ENCODE assay signal across 35 cellular contexts in genomic region chr20:44364780-44365179, GRCh38. TPM values are rescaled to one million over a fixed set of nuclear protein-coding genes. Genes with fewer than 3 reads are reported as not detected.
"Had no signal": no experiment of that assay in that cellular context is flagged by ENCODE, and none has a peak within 500 bp of the region (broad histone marks: within the 10 kb centered on the region; RNA-seq: fewer than 3 reads in every experiment).

No MANE protein-coding gene starts in this region.

- H3K4me3 ChIP-seq: ascending aorta, cardiac muscle cell had no signal

- DNase-seq: activated CD4-positive, alpha-beta memory T cell treated with anti-CD3 and anti-CD28 coated beads, Interleukin-2, amount 10 ng/mL, durations not matched to agents 7 days and 5 days; activated CD4-positive, alpha-beta T cell treated with anti-CD3 and anti-CD28 coated beads for 1 hour; activated CD4-positive, alpha-beta T cell treated with anti-CD3 and anti-CD28 coated beads for 36 hours; activated CD4-positive, alpha-beta T cell treated with anti-CD3 and anti-CD28 coated beads for 48 hours; activated CD4-positive, alpha-beta T cell treated with anti-CD3 and anti-CD28 coated beads, Interleukin-2, amount 10 ng/mL, durations not matched to agents 7 days and 5 days; activated CD4-positive, alpha-beta T cell treated with anti-CD3 and anti-CD28 coated beads, Interleukin-2, amount 50 U/mL, for 48 hours; activated CD4-positive, CD25-positive, alpha-beta regulatory T cell; activated CD8-positive, alpha-beta memory T cell treated with anti-CD3 and anti-CD28 coated beads for 24 hours; activated CD8-positive, alpha-beta memory T cell treated with anti-CD3 and anti-CD28 coated beads, Interleukin-2, amount 10 ng/mL, durations not matched to agents 7 days and 5 days; activated CD8-positive, alpha-beta memory T cell treated with anti-CD3 and anti-CD28 coated beads, Interleukin-2, amount 50 U/mL, for 48 hours; activated CD8-positive, alpha-beta T cell treated with anti-CD3 and anti-CD28 coated beads, Interleukin-2, amount 10 ng/mL, durations not matched to agents 7 days and 5 days; activated effector memory CD4-positive, alpha-beta T cell treated with Interleukin-2 at 50 U/mL for 16 hours; activated gamma-delta T cell; activated naive CD4-positive, alpha-beta T cell treated with anti-CD3 and anti-CD28 coated beads, Interleukin-2, amount 10 ng/mL, durations not matched to agents 7 days and 5 days; activated naive CD4-positive, alpha-beta T cell treated with Interleukin-2 at 50 U/mL for 16 hours; activated naive CD8-positive, alpha-beta T cell treated with anti-CD3 and anti-CD28 coated beads, Interleukin-2, amount 10 ng/mL, durations not matched to agents 7 days and 5 days; activated naive CD8-positive, alpha-beta T cell treated with anti-CD3 and anti-CD28 coated beads, Interleukin-2, amount 50 U/mL, for 24 hours; activated T-cell treated with anti-CD3 and anti-CD28 coated beads, Interleukin-2, amount 50 U/mL, for 24 hours; activated T-cell treated with anti-CD3 and anti-CD28 coated beads, Interleukin-2, amount 50 U/mL, for 48 hours; amygdala; anterior cingulate cortex; caudate nucleus; cerebellar nuclear complex; T-helper 1 cell; T-helper 2 cell; T-helper 9 cell had no signal

- H3K4me1 ChIP-seq: ascending aorta had no signal

- FAIRE-seq: bronchial epithelial cell, TTC549 had no signal

- ATAC-seq: activated CD4-positive, alpha-beta T cell treated with anti-CD3 and anti-CD28 coated beads for 36 hours; activated CD4-positive, CD25-positive, alpha-beta regulatory T cell treated with anti-CD3 and anti-CD28 coated beads, Interleukin-2, amount 50 U/mL, for 24 hours; activated CD8-positive, alpha-beta memory T cell treated with anti-CD3 and anti-CD28 coated beads, Interleukin-2, amount 10 ng/mL, durations not matched to agents 7 days and 5 days; activated CD8-positive, alpha-beta T cell treated with anti-CD3 and anti-CD28 coated beads, Interleukin-2, amount 10 ng/mL, durations not matched to agents 7 days and 5 days; activated naive CD8-positive, alpha-beta T cell treated with anti-CD3 and anti-CD28 coated beads, Interleukin-2, amount 50 U/mL, for 24 hours had no signal

- H3K9me3 ChIP-seq: ascending aorta had no signal

- H3K36me3 ChIP-seq: ascending aorta, cardiac muscle cell had no signal

- H3K27ac ChIP-seq: ascending aorta, cardiac muscle cell, VCaP had no signal

- H3K27me3 ChIP-seq: ascending aorta, cardiac muscle cell had no signal

RNA-seq across cellular contexts. Expression of gene HNF4A, which starts 9.3 kb away (rescaled TPM):
- total RNA-seq: activated CD4-positive, alpha-beta memory T cell treated with anti-CD3 and anti-CD28 coated beads, Interleukin-2, amount 10 ng/mL, durations not matched to agents 7 days and 5 days; activated CD4-positive, alpha-beta T cell treated with anti-CD3 and anti-CD28 coated beads for 36 hours; activated CD4-positive, alpha-beta T cell treated with anti-CD3 and anti-CD28 coated beads, Interleukin-2, amount 10 ng/mL, durations not matched to agents 7 days and 5 days; activated CD8-positive, alpha-beta memory T cell treated with anti-CD3 and anti-CD28 coated beads, Interleukin-2, amount 10 ng/mL, durations not matched to agents 7 days and 5 days; activated CD8-positive, alpha-beta T cell treated with anti-CD3 and anti-CD28 coated beads, Interleukin-2, amount 10 ng/mL, durations not matched to agents 7 days and 5 days; activated naive CD8-positive, alpha-beta T cell treated with anti-CD3 and anti-CD28 coated beads, Interleukin-2, amount 10 ng/mL, durations not matched to agents 7 days and 5 days; activated T-helper 2 cell treated with anti-CD3 and anti-CD28 coated beads, Interferon-gamma antibody, Interleukin-2, Interleukin-4, amounts not matched to agents 10 μg/mL and 5 μg/mL and 100 μg/mL, durations not matched to agents 14 hours and 24 hours and 36 hours; ascending aorta; bronchial epithelial cell; chondrocyte had no signal
- polyA plus RNA-seq: cardiac muscle cell had no signal

RNA-seq across cellular contexts. Expression of gene R3HDML, which starts 27.9 kb away (rescaled TPM):
- total RNA-seq: activated CD4-positive, alpha-beta memory T cell treated with anti-CD3 and anti-CD28 coated beads, Interleukin-2, amount 10 ng/mL, durations not matched to agents 7 days and 5 days; activated CD4-positive, alpha-beta T cell treated with anti-CD3 and anti-CD28 coated beads for 36 hours; activated CD4-positive, alpha-beta T cell treated with anti-CD3 and anti-CD28 coated beads, Interleukin-2, amount 10 ng/mL, durations not matched to agents 7 days and 5 days; activated CD8-positive, alpha-beta memory T cell treated with anti-CD3 and anti-CD28 coated beads, Interleukin-2, amount 10 ng/mL, durations not matched to agents 7 days and 5 days; activated CD8-positive, alpha-beta T cell treated with anti-CD3 and anti-CD28 coated beads, Interleukin-2, amount 10 ng/mL, durations not matched to agents 7 days and 5 days; activated naive CD8-positive, alpha-beta T cell treated with anti-CD3 and anti-CD28 coated beads, Interleukin-2, amount 10 ng/mL, durations not matched to agents 7 days and 5 days; activated T-helper 2 cell treated with anti-CD3 and anti-CD28 coated beads, Interferon-gamma antibody, Interleukin-2, Interleukin-4, amounts not matched to agents 10 μg/mL and 5 μg/mL and 100 μg/mL, durations not matched to agents 14 hours and 24 hours and 36 hours; ascending aorta; bronchial epithelial cell; cardiac muscle cell had no signal
- polyA plus RNA-seq: adipose tissue, cardiac muscle cell had no signal
